Comparison of ENCODE assay signal across 8 cellular contexts in the genomic region with DNA sequence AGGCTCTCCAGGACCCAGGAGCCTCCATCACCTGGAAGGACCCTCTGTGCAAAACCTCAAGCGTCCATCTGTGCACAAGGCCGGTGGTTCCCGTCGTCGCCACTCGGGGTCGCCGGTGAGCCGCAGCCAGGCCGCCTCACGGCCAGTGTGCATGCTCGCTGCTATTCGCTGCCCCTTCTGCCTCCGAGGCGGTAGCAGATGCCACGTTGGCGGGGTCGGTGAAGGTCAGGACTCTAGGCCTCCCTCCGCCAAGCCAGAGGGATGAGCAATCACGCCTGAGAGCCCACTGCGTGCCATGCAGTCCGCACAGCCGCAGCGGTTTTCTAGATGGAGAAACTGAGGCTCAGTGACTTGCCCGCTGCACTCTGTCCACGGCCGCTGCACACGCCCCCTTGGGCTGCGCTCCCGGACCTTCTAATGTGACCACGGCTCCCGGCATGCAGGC. TPM values are rescaled to one million over a fixed set of nuclear protein-coding genes. Genes with fewer than 3 reads are reported as not detected.
DNase-seq lines count a peak whose midpoint lies in the region; ATAC-seq, FAIRE-seq and TF ChIP-seq lines count a peak whose summit lies in the region.

No MANE protein-coding gene starts in this region.

- no peaks in the 10 kb centered on the region for H3K9me2 ChIP-seq in DOHH2 (replicated peaks; ENCODE audit: control insufficient read depth, low read length)

- no peak for FAIRE-seq in astrocyte (lab: Jason Lieb, UNC)

- peak; percentile 41 for DNase-seq in HuH-7.5 (ENCODE audit: low spot score)
- DNase-seq in astrocyte (ENCODE audit: low read depth) = peak; percentile 29
- no peak for DNase-seq in lung (ENCODE audit: low spot score)
- DNase-seq in stimulated activated CD4-positive, alpha-beta T cell treated with anti-CD3 and anti-CD28 coated beads, Interleukin-4, amount 100 ng/mL, for 1 hour = no peak
- DNase-seq in neural progenitor cell (ENCODE audit: low spot score) = no peak

- no peak overlapping the region for H3K9ac ChIP-seq in astrocyte (ENCODE audit: low read length)
- no peak overlapping the region for H3K9ac ChIP-seq in neural progenitor cell

- H3K27me3 ChIP-seq in DOHH2 (ENCODE audit: control insufficient read depth, low read length) (peaks cover 8% of the 10 kb centered on the region; the same call in 1 of the 2 replicates), astrocyte (ENCODE audit: insufficient read depth, low read length) (no peaks in the 10 kb centered on the region), lung (ENCODE audit: control insufficient read depth, insufficient read depth) (no peaks in the 10 kb centered on the region), neural progenitor cell (no peaks in the 10 kb centered on the region)

- H3K4me1 Mint-ChIP-seq in astrocyte (ENCODE audit: low read depth, unreplicated experiment) (peaks cover 2% of the 10 kb centered on the region), neural progenitor cell (peaks cover 6% of the 10 kb centered on the region)

- H3K36me3 ChIP-seq in DOHH2 (ENCODE audit: control insufficient read depth, low read length) (no peaks in the 10 kb centered on the region), astrocyte (ENCODE audit: insufficient read depth, low read length) (no peaks in the 10 kb centered on the region), lung (ENCODE audit: control insufficient read depth in 2 of 2, insufficient read depth in 2 of 2, low read length in 2 of 2) (no peaks in the 10 kb centered on the region), neural progenitor cell (no peaks in the 10 kb centered on the region)

- H3K9me3 Mint-ChIP-seq in astrocyte (ENCODE audit: unreplicated experiment) = peaks cover 1% of the 10 kb centered on the region
- H3K9me3 Mint-ChIP-seq in neural progenitor cell = no peaks in the 10 kb centered on the region

- H4K20me1 ChIP-seq in DOHH2 (ENCODE audit: control insufficient read depth, insufficient read depth, low read depth, low read length) (no peaks in the 10 kb centered on the region), astrocyte (ENCODE audit: insufficient read depth, low read length) (no peaks in the 10 kb centered on the region), neural progenitor cell (ENCODE audit: low read depth) (no peaks in the 10 kb centered on the region)

- H3K27me3 Mint-ChIP-seq in astrocyte (ENCODE audit: low read depth, unreplicated experiment) = no peaks in the 10 kb centered on the region
- H3K27me3 Mint-ChIP-seq in neural progenitor cell (ENCODE audit: insufficient read depth, low read depth) = no peaks in the 10 kb centered on the region

- no peak for ATAC-seq in lung (ENCODE audit: insufficient read depth, low FRiP score)
- no peak for ATAC-seq in HG02759 (IDR thresholded peaks at IDR 0.05; ENCODE audit: unreplicated experiment)
- ATAC-seq in HG02610 (IDR thresholded peaks at IDR 0.05; ENCODE audit: unreplicated experiment) = no peak

- H2AFZ ChIP-seq in astrocyte (ENCODE audit: low read depth, low read length) (peak overlapping the region; percentile 81), neural progenitor cell (replicated peaks) (no peak overlapping the region)

- H3K36me3 Mint-ChIP-seq in astrocyte (ENCODE audit: low read depth, unreplicated experiment) = no peaks in the 10 kb centered on the region
- no peaks in the 10 kb centered on the region for H3K36me3 Mint-ChIP-seq in neural progenitor cell

- peak; percentile 89 for TF ChIP-seq CTCF in DOHH2 (IDR thresholded peaks at IDR 0.05; ENCODE audit: low read depth, low read length, poor library complexity, severe bottlenecking)
- peak; percentile 35 for TF ChIP-seq CTCF in astrocyte (IDR thresholded peaks at IDR 0.05; ENCODE audit: insufficient read depth, low read depth, low read length)
- TF ChIP-seq CTCF in lung (IDR thresholded peaks at IDR 0.05; ENCODE audit: control extremely low read depth, extremely low read depth) = peak; percentile 33
- TF ChIP-seq CTCF in neural progenitor cell (IDR thresholded peaks at IDR 0.05) = no peak

- H3K79me2 ChIP-seq in DOHH2 (ENCODE audit: control insufficient read depth, low read length) (no peaks in the 10 kb centered on the region), astrocyte (ENCODE audit: insufficient read depth, low read length) (no peaks in the 10 kb centered on the region), neural progenitor cell (ENCODE audit: low read depth) (no peaks in the 10 kb centered on the region)

- H3K4me1 ChIP-seq in DOHH2 (ENCODE audit: control insufficient read depth, low read length) (peaks cover 3% of the 10 kb centered on the region; the same call in 1 of the 2 replicates), astrocyte (ENCODE audit: insufficient read depth, low read length) (peaks cover 2% of the 10 kb centered on the region), lung (ENCODE audit: control insufficient read depth in 2 of 2, insufficient read depth in 2 of 2, low read length in 2 of 2) (no peaks in the 10 kb centered on the region), neural progenitor cell (no peaks in the 10 kb centered on the region)

- H3K4me2 ChIP-seq in DOHH2 (ENCODE audit: low read length) = peak overlapping the region; percentile 46; the same call in 1 of the 2 replicates
- peak overlapping the region; percentile 76 for H3K4me2 ChIP-seq in astrocyte (ENCODE audit: low read length)
- no peak overlapping the region for H3K4me2 ChIP-seq in neural progenitor cell

- H3K9me3 ChIP-seq in DOHH2 (ENCODE audit: control insufficient read depth, insufficient read depth, low read length) = no peaks in the 10 kb centered on the region
- H3K9me3 ChIP-seq in astrocyte (ENCODE audit: insufficient read depth, low read depth, low read length) = no peaks in the 10 kb centered on the region
- no peaks in the 10 kb centered on the region for H3K9me3 ChIP-seq in lung (ENCODE audit: control insufficient read depth in 2 of 2, insufficient read depth in 1 of 2, low read length in 1 of 2)
- no peaks in the 10 kb centered on the region for H3K9me3 ChIP-seq in neural progenitor cell (ENCODE audit: low read depth)

- H3F3A ChIP-seq in DOHH2 (ENCODE audit: control insufficient read depth, insufficient read depth) (no peaks in the 10 kb centered on the region), neural progenitor cell (ENCODE audit: low read depth) (no peaks in the 10 kb centered on the region)

- H3K27ac Mint-ChIP-seq in astrocyte (ENCODE audit: unreplicated experiment) = no peak overlapping the region
- no peak overlapping the region for H3K27ac Mint-ChIP-seq in neural progenitor cell

- 8 to 19% methylated on average over 26 to 32 of the region's 32 CpGs for WGBS in lung, 2 donors

- H3K4me3 ChIP-seq in DOHH2 (ENCODE audit: low read length) (no peak overlapping the region), astrocyte (ENCODE audit: insufficient read depth, low read depth, low read length) (no peak overlapping the region), lung (no peak overlapping the region), neural progenitor cell (no peak overlapping the region)

- no peak overlapping the region for H3K27ac ChIP-seq in DOHH2 (ENCODE audit: low read depth, low read length)
- no peak overlapping the region for H3K27ac ChIP-seq in astrocyte (ENCODE audit: low read depth, low read length)
- no peak overlapping the region for H3K27ac ChIP-seq in lung (ENCODE audit: low read depth in 1 of 2, low read length in 1 of 2)
- no peak overlapping the region for H3K27ac ChIP-seq in neural progenitor cell

- H3K4me3 Mint-ChIP-seq in astrocyte (ENCODE audit: unreplicated experiment) = no peak overlapping the region
- H3K4me3 Mint-ChIP-seq in neural progenitor cell = no peak overlapping the region

RNA-seq across cellular contexts. Expression of gene UPK3B, which starts 5.7 kb away (rescaled TPM):
- total RNA-seq in astrocyte (0.64 TPM in 1 of 2 replicates, not detected in the other), lung (10 to 100 TPM in 1 of 2 donors, 1 to 10 TPM in 1; 3.6 to 12.4 TPM), neural progenitor cell (ENCODE audit: low replicate concordance) (0.12 TPM in 1 of 2 replicates, not detected in the other)
- polyA plus RNA-seq in lung = 10 to 100 TPM in 1 of 2 donors, 1 to 10 TPM in 1; 4.7 to 24.3 TPM

RNA-seq across cellular contexts. Expression of gene SPDYE16, which starts 27.1 kb away (rescaled TPM):
- total RNA-seq in astrocyte = not detected in 2 replicates
- under 1 TPM in 1 of 2 donors, not detected in 1; 0.28 TPM for total RNA-seq in lung
- polyA plus RNA-seq in lung = under 1 TPM; 0.14 to 0.18 TPM
- 0.28 TPM in 1 of 2 replicates, not detected in the other for total RNA-seq in neural progenitor cell (ENCODE audit: low replicate concordance)

RNA-seq across cellular contexts. Expression of gene DTX2, which starts 54.5 kb away (rescaled TPM):
- 19.7 and 22.0 TPM in 2 replicates for total RNA-seq in astrocyte
- 10 to 100 TPM; 18.5 to 55.3 TPM for total RNA-seq in lung
- polyA plus RNA-seq in lung = 10 to 100 TPM; 39.5 to 44.2 TPM
- 4.1 and 14.7 TPM in 2 replicates for total RNA-seq in neural progenitor cell (ENCODE audit: low replicate concordance)

Comparison
In these comparisons a context has a peak if more than half of its experiments do, and no peak if none do; other contexts are left out.
1. DNase-seq: peak in HuH-7.5 (single experiment) and astrocyte (single experiment); none in lung (single experiment), stimulated activated CD4-positive, alpha-beta T cell treated with anti-CD3 and anti-CD28 coated beads, Interleukin-4, amount 100 ng/mL, for 1 hour (single experiment) and neural progenitor cell (single experiment).